ENCODE assay signal across 8 cellular contexts in the genomic region with DNA sequence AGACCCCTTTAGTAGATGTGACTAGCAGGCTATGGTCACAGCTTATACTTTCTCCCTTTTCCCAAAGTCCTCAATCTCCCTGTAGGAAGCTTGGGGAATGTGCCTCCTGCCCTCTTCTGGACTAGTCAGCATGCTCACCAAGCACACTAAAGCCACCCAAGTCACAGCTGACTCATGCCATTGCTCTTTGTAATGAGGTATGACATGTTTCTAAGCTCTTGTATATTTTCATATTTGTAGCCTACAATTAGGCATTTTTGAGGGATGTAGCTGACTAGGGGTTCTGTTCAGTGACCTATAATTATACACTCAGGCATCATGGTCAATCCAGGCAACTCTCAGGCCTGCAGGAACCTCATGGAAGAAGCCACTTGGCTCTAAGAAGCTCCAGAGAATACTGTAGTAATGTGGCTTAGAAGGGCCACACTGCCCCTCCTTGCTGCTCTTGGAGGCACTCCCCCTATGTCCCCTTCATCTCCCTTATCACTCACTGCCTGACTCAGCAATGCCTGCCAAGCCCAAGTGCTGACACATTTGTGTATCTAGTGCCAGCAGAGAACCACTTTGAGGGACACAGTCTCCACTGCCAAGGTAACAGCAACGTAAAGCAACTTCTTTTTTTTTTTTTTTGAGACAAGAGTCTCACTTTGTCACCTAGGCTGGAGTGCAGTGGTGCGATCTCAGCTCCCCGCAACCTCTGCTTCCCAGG.
DNase-seq lines count a peak whose midpoint lies in the region; ATAC-seq, FAIRE-seq and TF ChIP-seq lines count a peak whose summit lies in the region.
"Had no signal": no experiment of that assay in that cellular context is flagged by ENCODE, and none has a peak within 500 bp of the region (broad histone marks: within the 10 kb centered on the region; RNA-seq: fewer than 3 reads in every experiment).

No MANE protein-coding gene starts in this region.

- H3K27ac Mint-ChIP-seq in stimulated activated naive B cell treated with anti-CD40 and anti-IgM and Interleukin-4, amounts not matched to agents 10 μg/mL and 1 μg/mL and 100 μg/mL, for 72 hours = no peak overlapping the region
- H3K27ac Mint-ChIP-seq: dendritic cell treated with granulocyte-macrophage colony-stimulating factor and Interleukin-4, amounts not matched to agents 40 ng/mL and 50 ng/mL, for 4 days had no signal

- no peaks in the 10 kb centered on the region for H3K36me3 Mint-ChIP-seq in stimulated activated naive B cell treated with anti-CD40 and anti-IgM and Interleukin-4, amounts not matched to agents 10 μg/mL and 1 μg/mL and 100 μg/mL, for 72 hours

- H3K27me3 Mint-ChIP-seq in stimulated activated naive B cell treated with anti-CD40 and anti-IgM and Interleukin-4, amounts not matched to agents 10 μg/mL and 1 μg/mL and 100 μg/mL, for 72 hours = peaks cover 4 to 6% of the 10 kb centered on the region in 2 donors

- H3K27me3 ChIP-seq in thoracic aorta (replicated peaks; ENCODE audit: insufficient read depth) (no peaks in the 10 kb centered on the region), HAP-1 (ENCODE audit: low read depth) (no peaks in the 10 kb centered on the region)

- ATAC-seq in thoracic aorta (ENCODE audit: insufficient number of reproducible peaks, low FRiP score, low read depth) = peak; percentile 59
- no peak for ATAC-seq in stimulated activated naive B cell treated with anti-CD40 and anti-IgM and Interleukin-4, amounts not matched to agents 10 μg/mL and 1 μg/mL and 100 μg/mL, for 72 hours (replicated peaks)

- no peaks in the 10 kb centered on the region for H3K4me1 Mint-ChIP-seq in stimulated activated naive B cell treated with anti-CD40 and anti-IgM and Interleukin-4, amounts not matched to agents 10 μg/mL and 1 μg/mL and 100 μg/mL, for 72 hours

- H3K27ac ChIP-seq in thoracic aorta = peak overlapping the region; percentile 75 to 86

- H3K36me3 ChIP-seq in thoracic aorta = no peaks in the 10 kb centered on the region
- no peaks in the 10 kb centered on the region for H3K36me3 ChIP-seq in HAP-1 (replicated peaks)

- H3K9me3 Mint-ChIP-seq in stimulated activated naive B cell treated with anti-CD40 and anti-IgM and Interleukin-4, amounts not matched to agents 10 μg/mL and 1 μg/mL and 100 μg/mL, for 72 hours = no peaks in the 10 kb centered on the region
- H3K9me3 Mint-ChIP-seq: dendritic cell treated with granulocyte-macrophage colony-stimulating factor and Interleukin-4, amounts not matched to agents 40 ng/mL and 50 ng/mL, for 4 days had no signal

- in situ Hi-C loops in HAP-1 (cut with MboI; ENCODE audit: low sequenced_read_pairs) = no loop called here

- FAIRE-seq in HTR-8/SVneo (lab: Jason Lieb, UNC) = peak; percentile 44

- no peak overlapping the region for H3K4me3 Mint-ChIP-seq in stimulated activated naive B cell treated with anti-CD40 and anti-IgM and Interleukin-4, amounts not matched to agents 10 μg/mL and 1 μg/mL and 100 μg/mL, for 72 hours
- H3K4me3 Mint-ChIP-seq: dendritic cell treated with granulocyte-macrophage colony-stimulating factor and Interleukin-4, amounts not matched to agents 40 ng/mL and 50 ng/mL, for 4 days had no signal

- no peak overlapping the region for H3K4me3 ChIP-seq in thoracic aorta
- H3K4me3 ChIP-seq in HAP-1 = no peak overlapping the region

- TF ChIP-seq CTCF in thoracic aorta (IDR thresholded peaks at IDR 0.05) = peak; percentile 29

- H3K4me1 ChIP-seq in thoracic aorta (ENCODE audit: control insufficient read depth in 1 of 2, low read depth in 2 of 2) (peaks cover 54 to 76% of the 10 kb centered on the region in 2 donors), HAP-1 (peaks cover 27% of the 10 kb centered on the region)

- H3K9me3 ChIP-seq in thoracic aorta (no peaks in the 10 kb centered on the region), HAP-1 (no peaks in the 10 kb centered on the region)

- DNase-seq in HTR-8/SVneo (ENCODE audit: insufficient read length, low spot score) = peak; percentile 54
- DNase-seq in astrocyte of the hippocampus (ENCODE audit: low read depth, low spot score) = peak; percentile 77
- DNase-seq in iris pigment epithelial cell (ENCODE audit: low read depth) = peak; percentile 64
- DNase-seq in thoracic aorta (ENCODE audit: low spot score) = peak; percentile 62
- DNase-seq in stimulated activated naive B cell treated with anti-CD40 and anti-IgM and Interleukin-4, amounts not matched to agents 10 μg/mL and 1 μg/mL and 100 μg/mL, for 72 hours = no peak
- DNase-seq in AML-193 (lab: John Stamatoyannopoulos, UW) = no peak
- no peak for DNase-seq in HAP-1 (ENCODE audit: low spot score in 2 of 2)

Comparison
In these comparisons a context has a peak if more than half of its experiments do, and no peak if none do; other contexts are left out.
1. DNase-seq: peak in HTR-8/SVneo (single experiment), astrocyte of the hippocampus (single experiment), iris pigment epithelial cell (single experiment) and thoracic aorta (single experiment); none in stimulated activated naive B cell treated with anti-CD40 and anti-IgM and Interleukin-4, amounts not matched to agents 10 μg/mL and 1 μg/mL and 100 μg/mL, for 72 hours (single experiment), AML-193 (0 of 2) and HAP-1 (0 of 2).